ENCODE assay signal across 17 cellular contexts in genomic region chr3:170564664-170565063, GRCh38. TPM values are rescaled to one million over a fixed set of nuclear protein-coding genes. Genes with fewer than 3 reads are reported as not detected.
DNase-seq lines count a peak whose midpoint lies in the region; ATAC-seq and TF ChIP-seq lines count a peak whose summit lies in the region.
"Had no signal": no experiment of that assay in that cellular context is flagged by ENCODE, and none has a peak within 500 bp of the region (broad histone marks: within the 10 kb centered on the region; RNA-seq: fewer than 3 reads in every experiment).

No MANE protein-coding gene starts in this region.

- H3K4me3 ChIP-seq in MG63, result no peak overlapping the region
- H3K4me3 ChIP-seq: upper lobe of right lung had no signal

- H3K9me3 ChIP-seq in MG63, result peaks cover 2% of the 10 kb centered on the region; the same call in 1 of the 2 replicates
- H3K9me3 ChIP-seq: BE2C, upper lobe of right lung had no signal

- H3K4me3 Mint-ChIP-seq in mesothelial cell of epicardium, result no peak overlapping the region

- H3K36me3 Mint-ChIP-seq in mesothelial cell of epicardium, result peaks cover 1% of the 10 kb centered on the region

- H3K4me1 Mint-ChIP-seq in mesothelial cell of epicardium, result peaks cover 13% of the 10 kb centered on the region

- no peaks in the 10 kb centered on the region for H3K27me3 Mint-ChIP-seq in mesothelial cell of epicardium (ENCODE audit: low read depth)

- DNase-seq in mesothelial cell of epicardium (ENCODE audit: low spot score in 2 of 2, unreplicated experiment in 2 of 2), result no peak
- no peak for DNase-seq in MG63
- no peak for DNase-seq in C1 segment of cervical spinal cord (lab: John Stamatoyannopoulos, UW)
- no peak for DNase-seq in occipital lobe (lab: John Stamatoyannopoulos, UW)
- DNase-seq: activated CD4-positive, alpha-beta T cell treated with anti-CD3 and anti-CD28 coated beads for 1 hour; activated CD8-positive, alpha-beta memory T cell treated with anti-CD3 and anti-CD28 coated beads, Interleukin-2, amount 50 U/mL, for 48 hours; activated naive CD4-positive, alpha-beta T cell treated with anti-CD3 and anti-CD28 coated beads, Interleukin-2, amount 50 U/mL, for 16 hours; H7; NCI-H82; stimulated activated naive CD8-positive, alpha-beta T cell treated with anti-CD3 and anti-CD28 coated beads, Interleukin-15, Interleukin-2, amounts not matched to agents 100 U/mL and 50 U/mL, for 24 hours; upper lobe of right lung had no signal

- peaks cover 7% of the 10 kb centered on the region for H3K9me3 Mint-ChIP-seq in mesothelial cell of epicardium

- H3K36me3 ChIP-seq in MG63, result no peaks in the 10 kb centered on the region
- H3K36me3 ChIP-seq: BE2C, upper lobe of right lung had no signal

- no peak for TF ChIP-seq CTCF in mesothelial cell of epicardium (IDR thresholded peaks at IDR 0.05; ENCODE audit: unreplicated experiment)

- ATAC-seq in GM18907 (IDR thresholded peaks at IDR 0.05; ENCODE audit: unreplicated experiment), result peak; percentile 24
- peak; percentile 27 for ATAC-seq in GM21619 (IDR thresholded peaks at IDR 0.05; ENCODE audit: unreplicated experiment)
- peak; percentile 47 for ATAC-seq in HG03432 (IDR thresholded peaks at IDR 0.05; ENCODE audit: unreplicated experiment)
- no peak for ATAC-seq in HG03039 (IDR thresholded peaks at IDR 0.05; ENCODE audit: unreplicated experiment)

- peak overlapping the region; percentile 15 for H3K27ac Mint-ChIP-seq in mesothelial cell of epicardium

- H3K27me3 ChIP-seq in MG63, result no peaks in the 10 kb centered on the region
- H3K27me3 ChIP-seq: BE2C, upper lobe of right lung had no signal

RNA-seq across cellular contexts. Expression of gene SLC7A14, which starts 21.2 kb away (rescaled TPM):
- total RNA-seq in mesothelial cell of epicardium (5.4 to 6.6 TPM (median 6.5 TPM) in 3 replicates), occipital lobe (7.0 TPM)
- total RNA-seq in MG63 (2014; rRNA removed; shearing (Covaris generic); ENCODE audit: low replicate concordance), result not detected in 2 replicates
- total RNA-seq: T-helper 1 cell treated with Interleukin-12 subunit alpha and Interleukin-12 subunit beta and Interleukin-4 antibody, amounts not matched to agents 30 ng/mL and 1 ng/mL, for 36 hours; upper lobe of right lung had no signal
